Comparison of ENCODE assay signal across 32 cellular contexts in genomic region chr5:65279603-65280002, GRCh38.
"Had no signal": no experiment of that assay in that cellular context is flagged by ENCODE, and none has a peak within 500 bp of the region (broad histone marks: within the 10 kb centered on the region; RNA-seq: fewer than 3 reads in every experiment).

No MANE protein-coding gene starts in this region.

- H3K27ac ChIP-seq: adrenal gland, ascending aorta, body of pancreas, brain microvascular endothelial cell, breast epithelium, cardiac muscle cell had no signal

- H3K4me1 ChIP-seq: adrenal gland, ascending aorta, body of pancreas, breast epithelium had no signal

- H3K27me3 ChIP-seq: adrenal gland, ascending aorta, body of pancreas, brain microvascular endothelial cell, breast epithelium, cardiac muscle cell had no signal

- DNase-seq: activated effector memory CD4-positive, alpha-beta T cell treated with anti-CD3 and anti-CD28 coated beads, Interleukin-2, amount 50 U/mL, for 16 hours; activated effector memory CD4-positive, alpha-beta T cell treated with Interleukin-2 at 50 U/mL for 16 hours; activated gamma-delta T cell; activated gamma-delta T cell treated with Interleukin-2 at 50 U/mL for 16 hours; activated naive CD4-positive, alpha-beta T cell; activated naive CD4-positive, alpha-beta T cell treated with anti-CD3 and anti-CD28 coated beads for 36 hours; activated naive CD4-positive, alpha-beta T cell treated with anti-CD3 and anti-CD28 coated beads, Interleukin-2, amount 10 ng/mL, durations not matched to agents 7 days and 5 days; activated naive CD4-positive, alpha-beta T cell treated with anti-CD3 and anti-CD28 coated beads, Interleukin-2, amount 50 U/mL, for 16 hours; activated naive CD4-positive, alpha-beta T cell treated with Interleukin-2 at 50 U/mL for 16 hours; activated naive CD8-positive, alpha-beta T cell treated with anti-CD3 and anti-CD28 coated beads for 36 hours; activated naive CD8-positive, alpha-beta T cell treated with anti-CD3 and anti-CD28 coated beads, Interleukin-2, amount 10 ng/mL, durations not matched to agents 7 days and 5 days; activated naive CD8-positive, alpha-beta T cell treated with anti-CD3 and anti-CD28 coated beads, Interleukin-2, amount 50 U/mL, for 24 hours; activated T-cell treated with anti-CD3 and anti-CD28 coated beads, Interleukin-2, amount 50 U/mL, for 4 hours; activated T-cell treated with anti-CD3 and anti-CD28 coated beads, Interleukin-2, amount 50 U/mL, for 48 hours; activated T-cell treated with anti-CD3 and anti-CD28 coated beads, Interleukin-2, amount 50 U/mL, for 72 hours; adrenal gland; amniotic stem cell; amygdala; anterior cingulate cortex; aorta; body of pancreas; brain microvascular endothelial cell; caudate nucleus; central memory CD4-positive, alpha-beta T cell; cerebellar nuclear complex had no signal

- ATAC-seq: activated naive CD4-positive, alpha-beta T cell treated with anti-CD3 and anti-CD28 coated beads, Interleukin-2, amount 50 U/mL, for 72 hours; activated naive CD8-positive, alpha-beta T cell treated with anti-CD3 and anti-CD28 coated beads, Interleukin-2, amount 50 U/mL, for 24 hours; activated T-cell treated with anti-CD3 and anti-CD28 coated beads, Interleukin-2, amount 50 U/mL, for 4 hours; activated T-cell treated with anti-CD3 and anti-CD28 coated beads, Interleukin-2, amount 50 U/mL, for 72 hours; activated T-helper 17 cell treated with anti-CD3 and anti-CD28 coated beads, Interleukin-2, amount 50 U/mL, for 72 hours; body of pancreas had no signal

- H3K9me3 ChIP-seq: adrenal gland, ascending aorta, body of pancreas, breast epithelium had no signal

- H3K36me3 ChIP-seq: adrenal gland, ascending aorta, brain microvascular endothelial cell, breast epithelium, cardiac muscle cell had no signal

- FAIRE-seq: astrocyte, bronchial epithelial cell had no signal

- H3K4me3 ChIP-seq: adrenal gland, ascending aorta, body of pancreas, breast epithelium, cardiac muscle cell had no signal
